In the genomic region with DNA sequence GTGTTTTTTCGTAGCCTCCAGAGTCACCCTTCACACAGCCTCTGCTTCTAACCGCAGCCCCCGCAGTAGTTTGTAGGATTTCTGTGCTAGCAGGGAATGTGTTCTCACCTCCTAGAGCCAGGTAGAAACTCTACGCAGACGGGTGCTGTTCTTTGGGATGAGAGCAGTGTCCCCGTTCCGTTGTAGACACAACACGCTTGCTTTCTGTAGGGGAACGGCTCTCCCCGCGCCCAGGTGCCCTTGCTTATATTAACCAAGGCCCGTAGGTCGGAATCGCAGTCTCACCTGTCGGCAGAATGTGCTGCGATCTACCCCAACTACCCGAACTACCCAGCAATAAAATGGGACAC, we compare ENCODE assay signal across 7 cellular contexts.
DNase-seq lines count a peak whose midpoint lies in the region; TF ChIP-seq lines count a peak whose summit lies in the region.

No MANE protein-coding gene starts in this region.

- peak overlapping the region; percentile 90 to 92 for H3K4me3 Mint-ChIP-seq in H9

- H3K36me3 ChIP-seq in SJCRH30 (no peaks in the 10 kb centered on the region), fibroblast of lung (ENCODE audit: control insufficient read depth, insufficient read depth, low read length) (no peaks in the 10 kb centered on the region), sigmoid colon (no peaks in the 10 kb centered on the region)

- H3K9me3 ChIP-seq in H9 (ENCODE audit: control insufficient read depth, low read depth, low read length): no peaks in the 10 kb centered on the region
- no peaks in the 10 kb centered on the region for H3K9me3 ChIP-seq in SJCRH30 (replicated peaks)
- H3K9me3 ChIP-seq in fibroblast of lung (ENCODE audit: control insufficient read depth, insufficient read depth, low read depth, low read length): no peaks in the 10 kb centered on the region
- H3K9me3 ChIP-seq in sigmoid colon: no peaks in the 10 kb centered on the region

- TF ChIP-seq EP300 in sigmoid colon (IDR thresholded peaks at IDR 0.05): no peak

- TF ChIP-seq POLR2A in sigmoid colon (IDR thresholded peaks at IDR 0.05): no peak

- H3T11ph ChIP-seq in H9 (ENCODE audit: low read length): no peak overlapping the region

- no peak overlapping the region for H2BK15ac ChIP-seq in H9 (ENCODE audit: low read depth, low read length)

- H3K9me3 Mint-ChIP-seq in H9: no peaks in the 10 kb centered on the region; a peak in 1 of 5 replicates

- H3K14ac ChIP-seq in H9 (ENCODE audit: insufficient read depth, low read length): no peak overlapping the region; the same call in none of the 2 replicates

- no peak overlapping the region for H3K4ac ChIP-seq in H9 (ENCODE audit: low read depth, low read length)

- no peaks in the 10 kb centered on the region for H3K27me3 ChIP-seq in H9 (ENCODE audit: insufficient read depth, low read length)
- no peaks in the 10 kb centered on the region for H3K27me3 ChIP-seq in SJCRH30
- H3K27me3 ChIP-seq in fibroblast of lung (ENCODE audit: control insufficient read depth, insufficient read depth, low read length): peaks cover 20% of the 10 kb centered on the region
- H3K27me3 ChIP-seq in sigmoid colon: peaks cover 0 to 25% (median 7%) of the 10 kb centered on the region in 3 donors

- H3K4me1 ChIP-seq in H9 (ENCODE audit: insufficient read depth, low read length) (no peaks in the 10 kb centered on the region), SJCRH30 (no peaks in the 10 kb centered on the region), fibroblast of lung (ENCODE audit: control insufficient read depth, extremely low read depth, insufficient read depth, low read length) (peaks cover 2% of the 10 kb centered on the region), sigmoid colon (peaks cover 0 to 16% (median 11%) of the 10 kb centered on the region in 4 donors)

- H2AK5ac ChIP-seq in H9 (ENCODE audit: insufficient read length, low read length): no peak overlapping the region

- H2BK5ac ChIP-seq in H9 (ENCODE audit: insufficient read length, low read length): no peak overlapping the region

- H4K20me1 ChIP-seq in H9 (ENCODE audit: control insufficient read depth, insufficient read depth, insufficient read length) (no peaks in the 10 kb centered on the region), fibroblast of lung (ENCODE audit: control insufficient read depth, extremely low read depth, insufficient read depth, low read length) (no peaks in the 10 kb centered on the region)

- H3K27me3 Mint-ChIP-seq in H9 (ENCODE audit: low read depth): peaks cover 3% of the 10 kb centered on the region

- H4K5ac ChIP-seq in H9 (ENCODE audit: insufficient read length, low read depth, low read length): no peak overlapping the region

- H4K91ac ChIP-seq in H9 (ENCODE audit: insufficient read length, low read depth, low read length): no peak overlapping the region

- no peak overlapping the region for H4K8ac ChIP-seq in H9 (replicated peaks; ENCODE audit: insufficient read length, low read depth, low read length)

- no peak for TF ChIP-seq CTCF in H9 (conservative IDR thresholded peaks at IDR 0.05)
- TF ChIP-seq CTCF in fibroblast of lung (conservative IDR thresholded peaks at IDR 0.05 in 1 of 2, IDR thresholded peaks at IDR 0.05 in 1 of 2; ENCODE audit: low read depth in 1 of 2, low read length in 2 of 2): no peak
- no peak for TF ChIP-seq CTCF in sigmoid colon (IDR thresholded peaks at IDR 0.05)

- H2AFZ ChIP-seq in H9 (ENCODE audit: low read length) (no peak overlapping the region), fibroblast of lung (ENCODE audit: low read length) (peak overlapping the region; percentile 69)

- H3K9ac ChIP-seq in H9 (ENCODE audit: extremely low read depth, insufficient read length, low read length) (peak overlapping the region; percentile 39), fibroblast of lung (ENCODE audit: insufficient read depth, low read length) (no peak overlapping the region)

- H3K79me2 ChIP-seq in H9 (ENCODE audit: insufficient read depth, low read length) (no peaks in the 10 kb centered on the region), fibroblast of lung (ENCODE audit: control insufficient read depth, insufficient read depth, low read length) (no peaks in the 10 kb centered on the region)

- H3K79me1 ChIP-seq in H9 (ENCODE audit: insufficient read depth, low read depth, low read length, poor library complexity, severe bottlenecking): no peaks in the 10 kb centered on the region

- peaks cover 20 to 24% of the 10 kb centered on the region in 2 experiments for H3K4me1 Mint-ChIP-seq in H9

- no peaks in the 10 kb centered on the region; a peak in 1 of 7 replicates for H3K36me3 Mint-ChIP-seq in H9 (ENCODE audit: insufficient read depth in 1 of 3, low read depth in 3 of 3)

- no peak overlapping the region for H3K23ac ChIP-seq in H9 (ENCODE audit: insufficient read length, low read depth, low read length)

- DNase-seq in H9: no peak
- no peak for DNase-seq in SJCRH30
- DNase-seq in fibroblast of lung (ENCODE audit: low read depth in 2 of 2): no peak
- no peak for DNase-seq in sigmoid colon
- no peak for DNase-seq in NCI-H1092 (lab: John Stamatoyannopoulos, UW)
- DNase-seq in LoVo (ENCODE audit: low spot score): no peak
- no peak for DNase-seq in epidermal melanocyte (ENCODE audit: insufficient read length, low spot score)

- peaks cover 8% of the 10 kb centered on the region for H3K23me2 ChIP-seq in H9 (ENCODE audit: insufficient read length, low read depth, low read length, poor library complexity, severe bottlenecking)

- H3K4me2 ChIP-seq in H9 (ENCODE audit: insufficient read depth, insufficient read length, low read length) (peak overlapping the region; percentile 78), fibroblast of lung (ENCODE audit: extremely low read depth, insufficient read depth, low read length) (peak overlapping the region; percentile 98)

- H3K18ac ChIP-seq in H9 (ENCODE audit: insufficient read length, low read depth, low read length): peak overlapping the region; percentile 59

- peak overlapping the region; percentile 66 to 100 (median 100); a peak in 6 of 7 replicates for H3K27ac Mint-ChIP-seq in H9

- no CpG with 5 or more reads among the region's 17 CpGs for WGBS in H9 (ENCODE audit: extremely low coverage, insufficient read length, low lambda C conversion rate)
- WGBS in sigmoid colon, 2 donors: 2% methylated on average over 17 of the region's 17 CpGs

- intact Hi-C loops in sigmoid colon (cut with DNase I): no loop called here

- H3K56ac ChIP-seq in H9 (ENCODE audit: insufficient read length, low read depth, low read length): no peak overlapping the region

- H2BK20ac ChIP-seq in H9 (ENCODE audit: low read depth, low read length, poor library complexity, severe bottlenecking): no peak overlapping the region

- H2BK120ac ChIP-seq in H9 (ENCODE audit: low read depth, low read length, poor library complexity, severe bottlenecking): no peak overlapping the region

- H3K4me3 ChIP-seq in SJCRH30 (peak overlapping the region; percentile 31), fibroblast of lung (replicated peaks in 1 of 4; ENCODE audit: control extremely low read depth in 1 of 4, insufficient read depth in 1 of 4, low read depth in 3 of 4, low read length in 4 of 4) (peak overlapping the region; percentile 47 to 75 (median 60)), sigmoid colon (peak overlapping the region; percentile 40 to 54 (median 47))

- H2BK12ac ChIP-seq in H9 (ENCODE audit: insufficient read length, low read depth, low read length): no peak overlapping the region

- H3K27ac ChIP-seq in H9 (ENCODE audit: insufficient read length, low read depth, low read length): peak overlapping the region; percentile 66
- no peak overlapping the region for H3K27ac ChIP-seq in SJCRH30
- H3K27ac ChIP-seq in fibroblast of lung (ENCODE audit: insufficient read depth, low read length): no peak overlapping the region
- peak overlapping the region in 3 of 4 donors; percentile 15 to 52 (median 38) for H3K27ac ChIP-seq in sigmoid colon

Comparison
In these comparisons a context has a peak if more than half of its experiments do, and no peak if none do; other contexts are left out.
1. H3K27ac ChIP-seq: peak in H9 (single experiment) and sigmoid colon (3 of 4); none in SJCRH30 (single experiment) and fibroblast of lung (single experiment).
2. Peak in every context shown above with its lines, with median percentiles within 50 percentile points of each other: H3K4me3 ChIP-seq.